8 cellular contexts compared by ENCODE assay signal in genomic region chr2:676647-677055, GRCh38. TPM values are rescaled to one million over a fixed set of nuclear protein-coding genes. Genes with fewer than 3 reads are reported as not detected.
DNase-seq lines count a peak whose midpoint lies in the region; ATAC-seq, FAIRE-seq and TF ChIP-seq lines count a peak whose summit lies in the region.

No MANE protein-coding gene starts in this region.

- H3K79me1 ChIP-seq in H9 (ENCODE audit: insufficient read depth, low read depth, low read length, poor library complexity, severe bottlenecking), result peaks cover 3% of the 10 kb centered on the region

- H3K27me3 ChIP-seq in H9 (ENCODE audit: insufficient read depth, low read length) (no peaks in the 10 kb centered on the region), Peyer's patch (no peaks in the 10 kb centered on the region), adrenal gland (no peaks in the 10 kb centered on the region), pancreas (no peaks in the 10 kb centered on the region), vagina (no peaks in the 10 kb centered on the region)

- no peaks in the 10 kb centered on the region for H4K20me1 ChIP-seq in H9 (ENCODE audit: control insufficient read depth, insufficient read depth, insufficient read length)

- peak overlapping the region; percentile 2; the same call in 1 of the 2 replicates for H3K14ac ChIP-seq in H9 (ENCODE audit: insufficient read depth, low read length)

- no peak overlapping the region for H2BK20ac ChIP-seq in H9 (ENCODE audit: low read depth, low read length, poor library complexity, severe bottlenecking)

- H4K5ac ChIP-seq in H9 (ENCODE audit: insufficient read length, low read depth, low read length), result no peak overlapping the region

- TF ChIP-seq POLR2A in Peyer's patch (IDR thresholded peaks at IDR 0.05) (no peak), adrenal gland (IDR thresholded peaks at IDR 0.05) (peak in 1 of 2 donors; percentile 6), vagina (IDR thresholded peaks at IDR 0.05) (no peak)

- no peak for FAIRE-seq in pancreas (lab: Jason Lieb, UNC)

- H2BK15ac ChIP-seq in H9 (ENCODE audit: low read depth, low read length), result no peak overlapping the region

- H3K23me2 ChIP-seq in H9 (ENCODE audit: insufficient read length, low read depth, low read length, poor library complexity, severe bottlenecking), result peaks cover 8% of the 10 kb centered on the region

- H3K23ac ChIP-seq in H9 (ENCODE audit: insufficient read length, low read depth, low read length), result no peak overlapping the region

- H4K91ac ChIP-seq in H9 (ENCODE audit: insufficient read length, low read depth, low read length), result no peak overlapping the region

- H2BK5ac ChIP-seq in H9 (ENCODE audit: insufficient read length, low read length), result no peak overlapping the region

- no peaks in the 10 kb centered on the region; a peak in 1 of 5 replicates for H3K9me3 Mint-ChIP-seq in H9

- H3K36me3 ChIP-seq in Peyer's patch (peaks cover 0 to 17% (median 0%) of the 10 kb centered on the region in 3 donors), adrenal gland (replicated peaks in 1 of 2) (peaks cover 0 to 9% of the 10 kb centered on the region in 2 donors), pancreas (peaks cover 0 to 8% (median 5%) of the 10 kb centered on the region in 3 donors), vagina (peaks cover 0 to 11% of the 10 kb centered on the region in 2 donors)

- no peak overlapping the region for H2AFZ ChIP-seq in H9 (ENCODE audit: low read length)

- TF ChIP-seq CTCF in H9 (conservative IDR thresholded peaks at IDR 0.05) (no peak), LNCaP clone FGC (IDR thresholded peaks at IDR 0.05; ENCODE audit: control insufficient read depth, extremely low read depth, insufficient read depth) (no peak), Peyer's patch (IDR thresholded peaks at IDR 0.05) (no peak), adrenal gland (IDR thresholded peaks at IDR 0.05) (no peak), pancreas (IDR thresholded peaks at IDR 0.05) (no peak), vagina (IDR thresholded peaks at IDR 0.05) (no peak)

- H3K27ac Mint-ChIP-seq in H9, result peak overlapping the region; percentile 89 to 96 (median 93); a peak in 3 of 7 replicates

- WGBS in H9 (ENCODE audit: extremely low coverage, insufficient read length, low lambda C conversion rate), result no CpG with 5 or more reads among the region's 46 CpGs
- 0 to 1% (median 0%) methylated on average over 3 to 46 of the region's 46 CpGs; no CpG with 5 or more reads in 1 of the 4 donors for WGBS in adrenal gland, 4 donors
- 1% methylated on average over 25 to 46 of the region's 46 CpGs for WGBS in pancreas, 2 donors

- H3K4me2 ChIP-seq in H9 (ENCODE audit: insufficient read depth, insufficient read length, low read length), result peak overlapping the region; percentile 62

- H3K4me3 ChIP-seq in LNCaP clone FGC (ENCODE audit: low read depth, low read length) (peak overlapping the region; percentile 64), Peyer's patch (peak overlapping the region; percentile 58 to 71 (median 62)), adrenal gland (peak overlapping the region in 2 of 4 donors; percentile 20 to 67), pancreas (peak overlapping the region; percentile 31 to 77 (median 46)), vagina (peak overlapping the region; percentile 74 to 92)

- H3K4me1 Mint-ChIP-seq in H9, result peaks cover 35 to 36% of the 10 kb centered on the region in 2 experiments

- peak overlapping the region; percentile 92 to 98 for H3K4me3 Mint-ChIP-seq in H9

- H2BK120ac ChIP-seq in H9 (ENCODE audit: low read depth, low read length, poor library complexity, severe bottlenecking), result no peak overlapping the region

- no peak overlapping the region for H3K4ac ChIP-seq in H9 (ENCODE audit: low read depth, low read length)

- H4K8ac ChIP-seq in H9 (replicated peaks; ENCODE audit: insufficient read length, low read depth, low read length), result no peak overlapping the region

- H2AK5ac ChIP-seq in H9 (ENCODE audit: insufficient read length, low read length), result no peak overlapping the region

- peak; percentile 99 for DNase-seq in GM03348 (ENCODE audit: low spot score)
- peak; percentile 98 for DNase-seq in H9
- DNase-seq in LNCaP clone FGC (ENCODE audit: low read depth), result peak; percentile 87
- peak; percentile 97 to 100 (median 99) for DNase-seq in Peyer's patch
- DNase-seq in adrenal gland, result peak; percentile 99
- peak; percentile 100 for DNase-seq in cardiac septum (ENCODE audit: low spot score)
- DNase-seq in pancreas, result peak; percentile 98 to 100 (median 100)
- DNase-seq in vagina (ENCODE audit: extremely low spot score in 2 of 2), result peak in 1 of 2 donors; percentile 98

- peaks cover 4% of the 10 kb centered on the region; the same call in 1 of the 2 replicates for H3K79me2 ChIP-seq in H9 (ENCODE audit: insufficient read depth, low read length)

- H3K18ac ChIP-seq in H9 (ENCODE audit: insufficient read length, low read depth, low read length), result no peak overlapping the region

- H3K9me3 ChIP-seq in H9 (ENCODE audit: control insufficient read depth, low read depth, low read length) (no peaks in the 10 kb centered on the region), Peyer's patch (no peaks in the 10 kb centered on the region), adrenal gland (replicated peaks in 1 of 3) (no peaks in the 10 kb centered on the region), pancreas (no peaks in the 10 kb centered on the region), vagina (no peaks in the 10 kb centered on the region)

- intact Hi-C loops in adrenal gland (cut with DNase I) (no loop called here), cardiac septum (cut with DNase I) (no loop called here), pancreas (cut with DNase I) (no loop called here), vagina (cut with DNase I) (no loop called here)

- H3K27me3 Mint-ChIP-seq in H9 (ENCODE audit: low read depth), result no peaks in the 10 kb centered on the region

- no peak overlapping the region for H3K9ac ChIP-seq in H9 (ENCODE audit: extremely low read depth, insufficient read length, low read length)

- no peak overlapping the region for H2BK12ac ChIP-seq in H9 (ENCODE audit: insufficient read length, low read depth, low read length)

- H3K27ac ChIP-seq in H9 (ENCODE audit: insufficient read length, low read depth, low read length) (no peak overlapping the region), Peyer's patch (peak overlapping the region; percentile 94 to 98 (median 96)), adrenal gland (peak overlapping the region in 4 of 5 donors; percentile 99 to 100 (median 100)), pancreas (peak overlapping the region in 3 of 4 donors; percentile 97 to 99 (median 99)), vagina (peak overlapping the region; percentile 94)

- H3K4me1 ChIP-seq in H9 (ENCODE audit: insufficient read depth, low read length) (no peaks in the 10 kb centered on the region), Peyer's patch (peaks cover 0 to 13% (median 3%) of the 10 kb centered on the region in 4 donors), adrenal gland (replicated peaks in 1 of 2) (peaks cover 4 to 31% of the 10 kb centered on the region in 2 donors), pancreas (peaks cover 0 to 8% (median 0%) of the 10 kb centered on the region in 3 donors), vagina (peaks cover 37% of the 10 kb centered on the region)

- peaks cover 5 to 23% (median 18%) of the 10 kb centered on the region in 3 experiments; a peak in 6 of 7 replicates for H3K36me3 Mint-ChIP-seq in H9 (ENCODE audit: insufficient read depth in 1 of 3, low read depth in 3 of 3)

- H3T11ph ChIP-seq in H9 (ENCODE audit: low read length), result no peak overlapping the region

- no peak overlapping the region for H3K56ac ChIP-seq in H9 (ENCODE audit: insufficient read length, low read depth, low read length)

- peak; percentile 83 to 90 (median 84) for ATAC-seq in pancreas

RNA-seq across cellular contexts. Expression of gene TMEM18, which starts 0.6 kb away (rescaled TPM):
- total RNA-seq in H9 (2021) (28.3 and 30.7 TPM in 2 replicates), Peyer's patch (10 to 100 TPM; 13.9 to 22.8 (median 16.4) TPM), adrenal gland (10 to 100 TPM; 17.2 to 39.2 (median 30.6) TPM), cardiac septum (8.8 TPM), pancreas (10 to 100 TPM; 11.9 to 18.9 (median 14.2) TPM), vagina (21.1 TPM)
- polyA plus RNA-seq in adrenal gland (10 to 100 TPM; 19.0 to 52.8 (median 39.1) TPM), pancreas (10 to 100 TPM; 15.1 to 20.3 TPM)
